Comparison of ENCODE assay signal across 11 cellular contexts in the genomic region with DNA sequence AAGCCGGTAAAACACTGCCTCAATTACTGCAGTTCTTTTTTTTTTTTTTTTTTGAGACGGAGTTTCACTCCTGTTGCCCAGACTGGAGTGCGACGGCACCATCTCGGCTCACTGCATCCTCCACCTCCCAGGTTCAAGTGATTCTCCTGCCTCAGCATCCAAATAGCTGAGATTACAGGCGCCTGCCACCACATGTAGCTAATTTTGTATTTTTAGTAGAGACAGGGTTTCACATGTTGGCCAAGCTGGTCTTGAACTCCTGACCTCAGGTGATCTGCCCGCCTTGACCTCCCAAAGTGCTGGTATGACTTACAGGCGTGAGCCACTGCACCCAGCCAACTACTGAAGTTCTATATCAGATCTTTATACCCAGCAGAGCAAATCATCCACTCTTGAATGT. TPM values are rescaled to one million over a fixed set of nuclear protein-coding genes. Genes with fewer than 3 reads are reported as not detected.
"Had no signal": no experiment of that assay in that cellular context is flagged by ENCODE, and none has a peak within 500 bp of the region (broad histone marks: within the 10 kb centered on the region; RNA-seq: fewer than 3 reads in every experiment).

No MANE protein-coding gene starts in this region.

RNA-seq across cellular contexts. Expression of a gene that starts 30.5 kb away (rescaled TPM):
- total RNA-seq: lung microvascular endothelial cell, neural crest cell, smooth muscle cell had no signal
- polyA plus RNA-seq: smooth muscle cell had no signal

RNA-seq across cellular contexts. Expression of a gene that starts 39.6 kb away (rescaled TPM):
- total RNA-seq: lower leg skin, lung microvascular endothelial cell, mesenteric fat pad, osteoblast, psoas muscle, skeletal muscle tissue, smooth muscle cell, tibial nerve, urinary bladder, vagina had no signal
- polyA plus RNA-seq: smooth muscle cell, urinary bladder had no signal
